Comparison of ENCODE assay signal across 8 cellular contexts in genomic region chr1:64823691-64824476, GRCh38.
DNase-seq lines count a peak whose midpoint lies in the region; ATAC-seq and TF ChIP-seq lines count a peak whose summit lies in the region.

No MANE protein-coding gene starts in this region.

- H3K4me1 ChIP-seq in HUES6 (ENCODE audit: control insufficient read depth, insufficient read depth, low read length) (peaks cover 4% of the 10 kb centered on the region; the same call in 1 of the 2 replicates), NT2/D1 (ENCODE audit: insufficient read depth, insufficient read length) (no peaks in the 10 kb centered on the region), esophagus squamous epithelium (peaks cover 0 to 9% (median 0%) of the 10 kb centered on the region in 3 donors)

- no peak overlapping the region for H3K27ac Mint-ChIP-seq in nephron
- peak overlapping the region in 1 of 2 donors; percentile 54 for H3K27ac Mint-ChIP-seq in stimulated activated naive CD8-positive, alpha-beta T cell treated with anti-CD3 and anti-CD28 coated beads, Interleukin-15, amount 100 ng/mL, for 72 hours

- peak; percentile 52 for ATAC-seq in stimulated activated naive CD8-positive, alpha-beta T cell treated with anti-CD3 and anti-CD28 coated beads, Interleukin-15, amount 100 ng/mL, for 72 hours
- no peak for ATAC-seq in HG03439 (IDR thresholded peaks at IDR 0.05; ENCODE audit: unreplicated experiment)

- H3K4me3 ChIP-seq in HUES6 (ENCODE audit: low read depth, low read length) (no peak overlapping the region), NT2/D1 (ENCODE audit: insufficient read length, low read depth) (no peak overlapping the region), esophagus squamous epithelium (no peak overlapping the region)

- 37 to 41% methylated on average over 11 of the region's 11 CpGs for WGBS in esophagus squamous epithelium, 2 donors

- no peaks in the 10 kb centered on the region for H3K27me3 ChIP-seq in HUES6 (ENCODE audit: control insufficient read depth, insufficient read depth, low read length)
- H3K27me3 ChIP-seq in NT2/D1 (ENCODE audit: insufficient read depth, insufficient read length): no peaks in the 10 kb centered on the region
- no peaks in the 10 kb centered on the region for H3K27me3 ChIP-seq in esophagus squamous epithelium

- H3K9ac ChIP-seq in HUES6 (ENCODE audit: low read length) (no peak overlapping the region), NT2/D1 (ENCODE audit: insufficient read length, low read depth) (no peak overlapping the region)

- H3K9me3 Mint-ChIP-seq in nephron: no peaks in the 10 kb centered on the region
- no peaks in the 10 kb centered on the region for H3K9me3 Mint-ChIP-seq in stimulated activated naive CD8-positive, alpha-beta T cell treated with anti-CD3 and anti-CD28 coated beads, Interleukin-15, amount 100 ng/mL, for 72 hours

- H3K27ac ChIP-seq in HUES6 (ENCODE audit: low read depth, low read length): 0 out of 2 replicates have a peak overlapping the region, but pooled peaks have one; percentile 49
- H3K27ac ChIP-seq in esophagus squamous epithelium: no peak overlapping the region

- DNase-seq in NT2/D1 (ENCODE audit: low read depth, low spot score) (peak; percentile 79), activated T-cell treated with anti-CD3 and anti-CD28 coated beads for 24 hours (ENCODE audit: low read depth) (peak; percentile 48), esophagus squamous epithelium (lab: John Stamatoyannopoulos, UW) (no peak)
- peak; percentile 40 to 50 for DNase-seq in stimulated activated naive CD8-positive, alpha-beta T cell treated with anti-CD3 and anti-CD28 coated beads, Interleukin-15, amount 100 ng/mL, for 72 hours

- H3K36me3 ChIP-seq in HUES6 (ENCODE audit: control insufficient read depth, insufficient read depth, low read length) (0 out of 2 replicates have a peak, but pooled peaks cover 2% of the 10 kb centered on the region), NT2/D1 (ENCODE audit: insufficient read depth, insufficient read length, low read length) (peaks cover 2% of the 10 kb centered on the region), esophagus squamous epithelium (no peaks in the 10 kb centered on the region)

- H3K4me3 Mint-ChIP-seq in nephron: no peak overlapping the region
- no peak overlapping the region for H3K4me3 Mint-ChIP-seq in stimulated activated naive CD8-positive, alpha-beta T cell treated with anti-CD3 and anti-CD28 coated beads, Interleukin-15, amount 100 ng/mL, for 72 hours

- intact Hi-C loops in esophagus squamous epithelium (cut with DNase I): loop anchor here (10.0 kb wide), 2 partner anchors 139 to 559 kb away; no protein-coding TSS in a partner anchor

- no peaks in the 10 kb centered on the region for H3K27me3 Mint-ChIP-seq in nephron (ENCODE audit: low read depth)
- H3K27me3 Mint-ChIP-seq in stimulated activated naive CD8-positive, alpha-beta T cell treated with anti-CD3 and anti-CD28 coated beads, Interleukin-15, amount 100 ng/mL, for 72 hours: no peaks in the 10 kb centered on the region

- H3K36me3 Mint-ChIP-seq in nephron (ENCODE audit: low read depth): peaks cover 22% of the 10 kb centered on the region

- 0 out of 2 replicates have a peak, but pooled peaks cover 4% of the 10 kb centered on the region for H3K9me3 ChIP-seq in HUES6 (ENCODE audit: control insufficient read depth, insufficient read depth, low read depth, low read length)
- H3K9me3 ChIP-seq in NT2/D1 (ENCODE audit: insufficient read depth, low read length): no peaks in the 10 kb centered on the region
- no peaks in the 10 kb centered on the region for H3K9me3 ChIP-seq in esophagus squamous epithelium

- peaks cover 8% of the 10 kb centered on the region for H3K4me1 Mint-ChIP-seq in nephron
- H3K4me1 Mint-ChIP-seq in stimulated activated naive CD8-positive, alpha-beta T cell treated with anti-CD3 and anti-CD28 coated beads, Interleukin-15, amount 100 ng/mL, for 72 hours: peaks cover 38% of the 10 kb centered on the region

- TF ChIP-seq CTCF in GM12872 (IDR thresholded peaks at IDR 0.05; ENCODE audit: insufficient read depth, low read depth, low read length) (peak; percentile 77), esophagus squamous epithelium (IDR thresholded peaks at IDR 0.05) (peak; percentile 79 to 89 (median 84)), nephron (IDR thresholded peaks at IDR 0.05; ENCODE audit: unreplicated experiment in 3 of 3) (peak; percentile 82 to 87 (median 84))

- no peak for TF ChIP-seq POLR2A in esophagus squamous epithelium (IDR thresholded peaks at IDR 0.05)
